13 cellular contexts compared by ENCODE assay signal in genomic region chrX:57951666-57952319, GRCh38. TPM values are rescaled to one million over a fixed set of nuclear protein-coding genes. Genes with fewer than 3 reads are reported as not detected.
DNase-seq lines count a peak whose midpoint lies in the region; ATAC-seq and TF ChIP-seq lines count a peak whose summit lies in the region.
"Had no signal": no experiment of that assay in that cellular context is flagged by ENCODE, and none has a peak within 500 bp of the region (broad histone marks: within the 10 kb centered on the region; RNA-seq: fewer than 3 reads in every experiment).

No MANE protein-coding gene starts in this region.

- TF ChIP-seq CTCF in psoas muscle (IDR thresholded peaks at IDR 0.05): no peak
- no peak for TF ChIP-seq CTCF in CD14-positive monocyte (IDR thresholded peaks at IDR 0.05)
- no peak for TF ChIP-seq CTCF in mesothelial cell of epicardium (IDR thresholded peaks at IDR 0.05; ENCODE audit: unreplicated experiment)

- intact Hi-C loops in psoas muscle (cut with DNase I): no loop called here
- intact Hi-C loops in CD14-positive monocyte (cut with micrococcal nuclease): no loop called here

- H3K4me3 Mint-ChIP-seq in CD14-positive monocyte (no peak overlapping the region), mesothelial cell of epicardium (no peak overlapping the region)
- H3K4me3 Mint-ChIP-seq: CD8-positive, alpha-beta memory T cell had no signal

- H3K27me3 ChIP-seq in psoas muscle (ENCODE audit: insufficient read depth in 3 of 3, low read length in 2 of 3): no peaks in the 10 kb centered on the region

- H3K27ac ChIP-seq in psoas muscle: no peak overlapping the region

- H3K9me3 Mint-ChIP-seq in CD14-positive monocyte: peaks cover 0 to 14% (median 4%) of the 10 kb centered on the region in 7 donors
- peaks cover 56% of the 10 kb centered on the region for H3K9me3 Mint-ChIP-seq in mesothelial cell of epicardium

- H3K27ac Mint-ChIP-seq in CD14-positive monocyte (no peak overlapping the region), mesothelial cell of epicardium (no peak overlapping the region)

- no peaks in the 10 kb centered on the region for H3K4me1 ChIP-seq in psoas muscle

- 33 to 58% (median 45%) methylated on average over 2 of the region's 2 CpGs for WGBS in psoas muscle, 3 donors

- no peaks in the 10 kb centered on the region for H3K36me3 ChIP-seq in psoas muscle (ENCODE audit: insufficient read depth in 1 of 2, low read depth in 1 of 2)

- H3K4me3 ChIP-seq in Jurkat, Clone E6-1 (ENCODE audit: low read length): no peak overlapping the region
- H3K4me3 ChIP-seq in psoas muscle: no peak overlapping the region

- H3K4me1 Mint-ChIP-seq in CD14-positive monocyte (peaks cover 5% of the 10 kb centered on the region), mesothelial cell of epicardium (no peaks in the 10 kb centered on the region)
- H3K4me1 Mint-ChIP-seq: CD8-positive, alpha-beta memory T cell had no signal

- DNase-seq in Jurkat, Clone E6-1 (ENCODE audit: low read depth, low spot score): peak; percentile 35
- DNase-seq in dermis blood vessel endothelial cell (peak; percentile 67), psoas muscle (peak; percentile 15 to 44), CD14-positive monocyte (ENCODE audit: low spot score) (no peak), mesothelial cell of epicardium (ENCODE audit: low spot score in 2 of 2, unreplicated experiment in 2 of 2) (no peak), NCI-H2107 (lab: John Stamatoyannopoulos, UW) (no peak)
- DNase-seq in activated CD4-positive, alpha-beta T cell treated with anti-CD3 and anti-CD28 coated beads, Interleukin-2, amount 50 U/mL, for 4 hours: no peak
- DNase-seq: activated naive CD4-positive, alpha-beta T cell; caudate nucleus; CD8-positive, alpha-beta memory T cell; NCI-H1694; SW 1271 had no signal

- ATAC-seq in GM18873 (IDR thresholded peaks at IDR 0.05; ENCODE audit: low FRiP score, unreplicated experiment) (peak; percentile 96), psoas muscle (peak in 2 of 4 donors; percentile 20 to 42)

- peaks cover 4% of the 10 kb centered on the region for H3K9me3 ChIP-seq in psoas muscle

- H3K36me3 Mint-ChIP-seq in CD14-positive monocyte (no peaks in the 10 kb centered on the region), mesothelial cell of epicardium (peaks cover 4% of the 10 kb centered on the region)
- H3K36me3 Mint-ChIP-seq: CD8-positive, alpha-beta memory T cell had no signal

- peaks cover 0 to 2% (median 0%) of the 10 kb centered on the region in 3 donors for H3K27me3 Mint-ChIP-seq in CD14-positive monocyte (ENCODE audit: low read depth in 3 of 3)
- H3K27me3 Mint-ChIP-seq in mesothelial cell of epicardium (ENCODE audit: low read depth): no peaks in the 10 kb centered on the region

RNA-seq across cellular contexts. Expression of gene ZXDA, which starts 41.5 kb away (rescaled TPM):
- 0.27 TPM for polyA plus RNA-seq in Jurkat, Clone E6-1 (2012; ENCODE audit: insufficient read depth, insufficient read length)
- total RNA-seq in dermis blood vessel endothelial cell (17.1 and 25.9 TPM in 2 replicates), psoas muscle (1 to 10 TPM; 2.6 to 4.7 (median 3.1) TPM), mesothelial cell of epicardium (0.16 to 0.38 TPM (median 0.36 TPM) in 3 replicates)
- polyA plus RNA-seq in psoas muscle (1 to 10 TPM in 1 of 3 donors, under 1 TPM in 2; 0.64 to 1.7 (median 0.75) TPM), CD14-positive monocyte (1 to 10 TPM in 1 of 2 donors, under 1 TPM in 1; 0.89 to 1.0 TPM)

Comparison
In these comparisons a context has a peak if more than half of its experiments do, and no peak if none do; other contexts are left out.
1. DNase-seq: peak in Jurkat, Clone E6-1 (single experiment), dermis blood vessel endothelial cell (single experiment) and psoas muscle (2 of 2); none in activated CD4-positive, alpha-beta T cell treated with anti-CD3 and anti-CD28 coated beads, Interleukin-2, amount 50 U/mL, for 4 hours (0 of 2), CD14-positive monocyte (single experiment), mesothelial cell of epicardium (0 of 2) and NCI-H2107 (single experiment).